In genomic region chr10:68938117-68938516, GRCh38 we compare ENCODE assay signal across 19 cellular contexts. TPM values are rescaled to one million over a fixed set of nuclear protein-coding genes. Genes with fewer than 3 reads are reported as not detected.
A peak's percentile ranks its signal among the peaks of the same experiment; 100 is the strongest.
DNase-seq lines count a peak whose midpoint lies in the region; TF ChIP-seq lines count a peak whose summit lies in the region.
"Had no signal": no experiment of that assay in that cellular context is flagged by ENCODE, and none has a peak within 500 bp of the region (broad histone marks: within the 10 kb centered on the region; RNA-seq: fewer than 3 reads in every experiment).

No MANE protein-coding gene starts in this region.

- H3K4me1 ChIP-seq in HEK293 (ENCODE audit: control insufficient read depth, insufficient read depth, low read length) (peaks cover 3% of the 10 kb centered on the region; the same call in 1 of the 2 replicates), hepatocyte (ENCODE audit: insufficient read depth) (no peaks in the 10 kb centered on the region), Caco-2 (no peaks in the 10 kb centered on the region)
- H3K4me1 ChIP-seq: gastroesophageal sphincter had no signal

- H3K27ac ChIP-seq in HEK293 (ENCODE audit: extremely low read depth, low read depth, low read length) (no peak overlapping the region), hepatocyte (no peak overlapping the region)
- H3K27ac ChIP-seq: brain microvascular endothelial cell, gastroesophageal sphincter, psoas muscle, WERI-Rb-1 had no signal

- no peaks in the 10 kb centered on the region for H4K20me1 ChIP-seq in hepatocyte (ENCODE audit: insufficient read depth, poor library complexity, severe bottlenecking)

- DNase-seq in ACHN (peak; percentile 13), hepatocyte (ENCODE audit: low spot score) (peak; percentile 9), Caco-2 (no peak), foreskin fibroblast (no peak), DMS114 treated with DMSO at 0.1 percent for 48 hours (lab: John Stamatoyannopoulos, UW; ENCODE audit: unreplicated experiment) (no peak)
- DNase-seq in activated T-helper 2 cell treated with anti-CD3 and anti-CD28 coated beads, Interferon-gamma antibody, Interleukin-2, Interleukin-4, amounts not matched to agents 10 μg/mL and 5 μg/mL and 100 μg/mL, durations not matched to agents 14 hours and 24 hours and 36 hours (ENCODE audit: low spot score) = no peak
- DNase-seq: activated naive CD4-positive, alpha-beta T cell treated with anti-CD3 and anti-CD28 coated beads, Interleukin-2, amount 50 U/mL, for 16 hours; brain microvascular endothelial cell; effector CD8-positive, alpha-beta T cell; immature natural killer cell; Karpas-422; mesenchymal stem cell; NCI-H1436 treated with DMSO at 0.1 percent for 48 hours; NCI-H510A treated with DMSO at 0.1 percent for 48 hours; psoas muscle; WERI-Rb-1 had no signal

- peaks cover 50% of the 10 kb centered on the region for H3K36me3 Mint-ChIP-seq in activated T-helper 2 cell treated with anti-CD3 and anti-CD28 coated beads, Interferon-gamma antibody, Interleukin-2, Interleukin-4, amounts not matched to agents 10 μg/mL and 5 μg/mL and 100 μg/mL, durations not matched to agents 14 hours and 24 hours and 36 hours (ENCODE audit: low read depth)
- H3K36me3 Mint-ChIP-seq in Caco-2 (ENCODE audit: insufficient read depth, unreplicated experiment) = peaks cover 60% of the 10 kb centered on the region

- H3K27me3 ChIP-seq in hepatocyte = no peaks in the 10 kb centered on the region
- no peaks in the 10 kb centered on the region for H3K27me3 ChIP-seq in Caco-2 (replicated peaks; ENCODE audit: control insufficient read depth, insufficient read depth, low read length)
- H3K27me3 ChIP-seq: brain microvascular endothelial cell, gastroesophageal sphincter had no signal

- BruUV-seq in Caco-2 (replicated peaks; lab: Mats Ljungman, UMichigan) = no TSS peak

- H2AFZ ChIP-seq in hepatocyte = no peak overlapping the region

- peaks cover 19% of the 10 kb centered on the region for H3K4me1 Mint-ChIP-seq in activated T-helper 2 cell treated with anti-CD3 and anti-CD28 coated beads, Interferon-gamma antibody, Interleukin-2, Interleukin-4, amounts not matched to agents 10 μg/mL and 5 μg/mL and 100 μg/mL, durations not matched to agents 14 hours and 24 hours and 36 hours (ENCODE audit: low read depth)
- H3K4me1 Mint-ChIP-seq in Caco-2 (ENCODE audit: low read depth, unreplicated experiment) = no peaks in the 10 kb centered on the region

- H3K4me3 Mint-ChIP-seq in activated T-helper 2 cell treated with anti-CD3 and anti-CD28 coated beads, Interferon-gamma antibody, Interleukin-2, Interleukin-4, amounts not matched to agents 10 μg/mL and 5 μg/mL and 100 μg/mL, durations not matched to agents 14 hours and 24 hours and 36 hours (ENCODE audit: low read depth) = no peak overlapping the region
- no peak overlapping the region for H3K4me3 Mint-ChIP-seq in Caco-2 (ENCODE audit: unreplicated experiment)
- H3K4me3 Mint-ChIP-seq: immature natural killer cell; natural killer cell treated with Interleukin-12 subunit alpha and Interleukin-12 subunit beta and Interleukin-15 and Interleukin-18, amount 100 ng/mL, for 72 hours had no signal

- H3K4me3 ChIP-seq in HEK293 (ENCODE audit: low read depth, low read length) = no peak overlapping the region
- no peak overlapping the region for H3K4me3 ChIP-seq in hepatocyte
- no peak overlapping the region for H3K4me3 ChIP-seq in Caco-2 (ENCODE audit: low read depth, low read length)
- H3K4me3 ChIP-seq in foreskin fibroblast (ENCODE audit: low read depth in 1 of 2, low read length in 2 of 2) = no peak overlapping the region
- H3K4me3 ChIP-seq: gastroesophageal sphincter, psoas muscle had no signal

- H3K27me3 Mint-ChIP-seq in activated T-helper 2 cell treated with anti-CD3 and anti-CD28 coated beads, Interferon-gamma antibody, Interleukin-2, Interleukin-4, amounts not matched to agents 10 μg/mL and 5 μg/mL and 100 μg/mL, durations not matched to agents 14 hours and 24 hours and 36 hours (ENCODE audit: low read depth) = no peaks in the 10 kb centered on the region
- no peaks in the 10 kb centered on the region for H3K27me3 Mint-ChIP-seq in Caco-2 (ENCODE audit: insufficient read depth, unreplicated experiment)
- H3K27me3 Mint-ChIP-seq: natural killer cell treated with Interleukin-12 subunit alpha and Interleukin-12 subunit beta and Interleukin-15 and Interleukin-18, amount 100 ng/mL, for 72 hours had no signal

- H3K4me2 ChIP-seq in hepatocyte = no peak overlapping the region

- TF ChIP-seq CTCF in HEK293 (tag by site-specific recombination; IDR thresholded peaks at IDR 0.05) (no peak), hepatocyte (IDR thresholded peaks at IDR 0.05; ENCODE audit: poor library complexity) (no peak), Caco-2 (IDR thresholded peaks at IDR 0.05; ENCODE audit: insufficient read depth in 1 of 2, low read depth in 1 of 2, low read length in 1 of 2, severe bottlenecking in 1 of 2, unreplicated experiment in 1 of 2) (no peak), foreskin fibroblast (IDR thresholded peaks at IDR 0.05; ENCODE audit: low read depth, low read length) (no peak)

- in situ Hi-C loops in ACHN (cut with HindIII; ENCODE audit: low pct_ligation_motif_present, low pct_unique_long_range_greater_than_20kb, low sequenced_read_pairs) = no loop called here

- CTCF ChIA-PET in HEK293 (lab: Yijun Ruan, JAX) = no interaction called here
- CTCF ChIA-PET in Caco-2 (lab: Charles Lee) = no interaction called here

- intact Hi-C loops in activated T-helper 2 cell treated with anti-CD3 and anti-CD28 coated beads, Interferon-gamma antibody, Interleukin-2, Interleukin-4, amounts not matched to agents 10 μg/mL and 5 μg/mL and 100 μg/mL, durations not matched to agents 14 hours and 24 hours and 36 hours (cut with micrococcal nuclease) = no loop called here
- intact Hi-C loops in Caco-2 (cut with micrococcal nuclease; ENCODE audit: unreplicated experiment) = no loop called here

- H3K9me3 ChIP-seq in HEK293 (ENCODE audit: control insufficient read depth, insufficient read depth, low read depth, low read length) (no peaks in the 10 kb centered on the region), hepatocyte (ENCODE audit: low read depth) (no peaks in the 10 kb centered on the region), Caco-2 (no peaks in the 10 kb centered on the region)
- H3K9me3 ChIP-seq: gastroesophageal sphincter, psoas muscle had no signal

- peak overlapping the region; percentile 0 for H3K27ac Mint-ChIP-seq in activated T-helper 2 cell treated with anti-CD3 and anti-CD28 coated beads, Interferon-gamma antibody, Interleukin-2, Interleukin-4, amounts not matched to agents 10 μg/mL and 5 μg/mL and 100 μg/mL, durations not matched to agents 14 hours and 24 hours and 36 hours
- H3K27ac Mint-ChIP-seq in Caco-2 (ENCODE audit: unreplicated experiment) = no peak overlapping the region

- H3K36me3 ChIP-seq in HEK293 (ENCODE audit: control insufficient read depth in 2 of 2, insufficient read depth in 1 of 2, low read length in 2 of 2) = peaks cover 70 to 71% of the 10 kb centered on the region in 2 experiments
- no peaks in the 10 kb centered on the region for H3K36me3 ChIP-seq in hepatocyte (replicated peaks; ENCODE audit: insufficient read depth, low read depth)
- peaks cover 4% of the 10 kb centered on the region for H3K36me3 ChIP-seq in Caco-2 (ENCODE audit: control insufficient read depth, insufficient read depth, low read length)

- POLR2A ChIA-PET in HEK293 (lab: Yijun Ruan, JAX) (no interaction called here), Caco-2 (lab: Charles Lee) (interaction anchor here (0.8 kb wide), 1 partner anchor 18 kb away, joined by 4 read pairs; the partner anchor contains the start of gene DDX21)

- WGBS in hepatocyte (ENCODE audit: low lambda C conversion rate, missing lambda C conversion rate) = 89% methylated on average over 2 of the region's 2 CpGs

- no peaks in the 10 kb centered on the region for H3K79me2 ChIP-seq in hepatocyte

- H3K9me2 ChIP-seq in hepatocyte (replicated peaks; ENCODE audit: insufficient read depth) = no peaks in the 10 kb centered on the region

- no peaks in the 10 kb centered on the region for H3K9me3 Mint-ChIP-seq in activated T-helper 2 cell treated with anti-CD3 and anti-CD28 coated beads, Interferon-gamma antibody, Interleukin-2, Interleukin-4, amounts not matched to agents 10 μg/mL and 5 μg/mL and 100 μg/mL, durations not matched to agents 14 hours and 24 hours and 36 hours
- H3K9me3 Mint-ChIP-seq in Caco-2 (ENCODE audit: unreplicated experiment) = no peaks in the 10 kb centered on the region
- H3K9me3 Mint-ChIP-seq: immature natural killer cell; natural killer cell treated with Interleukin-12 subunit alpha and Interleukin-12 subunit beta and Interleukin-15 and Interleukin-18, amount 100 ng/mL, for 72 hours had no signal

TF ChIP-seq in HEK293, 187 proteins besides CTCF, POLR2A, EP300 and RAD21 (continues in another document):
- peak; percentile 47; the same call in 1 of the 2 replicates for TF ChIP-seq ZNF664 (tag by site-specific recombination; IDR thresholded peaks at IDR 0.05)
- TF ChIP-seq REPIN1 (tag by site-specific recombination; IDR thresholded peaks at IDR 0.05; ENCODE audit: low read depth) = no peak
- TF ChIP-seq ZNF174 (tag by site-specific recombination; IDR thresholded peaks at IDR 0.05) = no peak
- no peak for TF ChIP-seq SETDB1 (IDR thresholded peaks at IDR 0.05; ENCODE audit: insufficient read length, low read length)

RNA-seq across cellular contexts. Expression of gene DDX21, which starts 17.9 kb away (rescaled TPM):
- total RNA-seq in activated T-helper 2 cell treated with anti-CD3 and anti-CD28 coated beads, Interferon-gamma antibody, Interleukin-2, Interleukin-4, amounts not matched to agents 10 μg/mL and 5 μg/mL and 100 μg/mL, durations not matched to agents 14 hours and 24 hours and 36 hours = 205 and 210 TPM in 2 replicates
- total RNA-seq in hepatocyte (55.6 and 55.7 TPM in 2 replicates), Caco-2 (2022) (239 and 243 TPM in 2 replicates)
- polyA plus RNA-seq in hepatocyte = 15.8 and 17.0 TPM in 2 replicates

RNA-seq across cellular contexts. Expression of gene DDX50, which starts 37.0 kb away (rescaled TPM):
- 57.0 and 63.4 TPM in 2 replicates for total RNA-seq in activated T-helper 2 cell treated with anti-CD3 and anti-CD28 coated beads, Interferon-gamma antibody, Interleukin-2, Interleukin-4, amounts not matched to agents 10 μg/mL and 5 μg/mL and 100 μg/mL, durations not matched to agents 14 hours and 24 hours and 36 hours
- 40.5 and 40.9 TPM in 2 replicates for total RNA-seq in hepatocyte
- polyA plus RNA-seq in hepatocyte = 19.5 and 21.6 TPM in 2 replicates
- total RNA-seq in Caco-2 (2022) = 76.7 and 81.4 TPM in 2 replicates

RNA-seq across cellular contexts. Expression of gene KIFBP, which starts 50.5 kb away (rescaled TPM):
- total RNA-seq in activated T-helper 2 cell treated with anti-CD3 and anti-CD28 coated beads, Interferon-gamma antibody, Interleukin-2, Interleukin-4, amounts not matched to agents 10 μg/mL and 5 μg/mL and 100 μg/mL, durations not matched to agents 14 hours and 24 hours and 36 hours = 16.7 and 17.1 TPM in 2 replicates
- total RNA-seq in hepatocyte (32.6 and 40.5 TPM in 2 replicates), Caco-2 (2022) (57.6 and 58.9 TPM in 2 replicates)
- polyA plus RNA-seq in hepatocyte = 33.8 and 35.1 TPM in 2 replicates

Comparison
In these comparisons a context has a peak if more than half of its experiments do, and no peak if none do; other contexts are left out.
1. DNase-seq: peak in ACHN (single experiment) and hepatocyte (single experiment); none in activated T-helper 2 cell treated with anti-CD3 and anti-CD28 coated beads, Interferon-gamma antibody, Interleukin-2, Interleukin-4, amounts not matched to agents 10 μg/mL and 5 μg/mL and 100 μg/mL, durations not matched to agents 14 hours and 24 hours and 36 hours (single experiment), Caco-2 (0 of 2), foreskin fibroblast (0 of 2) and DMS114 treated with DMSO at 0.1 percent for 48 hours (single experiment).